Comparison of ENCODE assay signal across 9 cellular contexts in genomic region chr21:45542667-45543370, GRCh38. TPM values are rescaled to one million over a fixed set of nuclear protein-coding genes. Genes with fewer than 3 reads are reported as not detected.
DNase-seq lines count a peak whose midpoint lies in the region; ATAC-seq, FAIRE-seq and TF ChIP-seq lines count a peak whose summit lies in the region.
"Had no signal": no experiment of that assay in that cellular context is flagged by ENCODE, and none has a peak within 500 bp of the region (broad histone marks: within the 10 kb centered on the region; RNA-seq: fewer than 3 reads in every experiment).

No MANE protein-coding gene starts in this region.

- intact Hi-C loops in IMR-90 (cut with micrococcal nuclease) (no loop called here), aorta (cut with DNase I) (no loop called here)

- dilution Hi-C loops in IMR-90 (cut with HindIII; ENCODE audit: low sequenced_read_pairs, unreplicated experiment): no loop called here

- no peaks in the 10 kb centered on the region for H3K36me3 Mint-ChIP-seq in memory B cell

- H3K27me3 ChIP-seq in AG04450 (ENCODE audit: control insufficient read depth, insufficient read depth, low read length) (peaks cover 12% of the 10 kb centered on the region), IMR-90 (ENCODE audit: control insufficient read depth, insufficient read depth, low read length) (peaks cover 9% of the 10 kb centered on the region), bronchial epithelial cell (ENCODE audit: control insufficient read depth, insufficient read depth, low read length) (no peaks in the 10 kb centered on the region), aorta (ENCODE audit: control insufficient read depth in 1 of 2, insufficient read depth in 2 of 2, low read length in 1 of 2) (no peaks in the 10 kb centered on the region)

- 0 out of 2 replicates have a peak, but pooled peaks cover 3% of the 10 kb centered on the region for H4K20me1 ChIP-seq in IMR-90 (ENCODE audit: insufficient read depth, low read length)

- no peak overlapping the region for H2BK5ac ChIP-seq in IMR-90 (ENCODE audit: low read depth, low read length, poor library complexity, severe bottlenecking)

- 0 out of 2 replicates have a peak overlapping the region, but pooled peaks have one; percentile 25 for H2AK5ac ChIP-seq in IMR-90 (ENCODE audit: low read depth, low read length)

- no peak overlapping the region for H3K14ac ChIP-seq in IMR-90 (replicated peaks; ENCODE audit: low read depth, low read length)

- H3K79me1 ChIP-seq in IMR-90 (ENCODE audit: low read depth in 1 of 2, low read length in 2 of 2): peaks cover 9 to 27% of the 10 kb centered on the region in 2 experiments

- H3K4me3 ChIP-seq in AG04450 (ENCODE audit: low read depth, low read length): peak overlapping the region; percentile 63
- peak overlapping the region; percentile 55 for H3K4me3 ChIP-seq in IMR-90 (ENCODE audit: insufficient read depth, low read depth, low read length)
- peak overlapping the region; percentile 56 for H3K4me3 ChIP-seq in bronchial epithelial cell (ENCODE audit: low read depth, low read length)
- peak overlapping the region; percentile 44 to 65 for H3K4me3 ChIP-seq in aorta (ENCODE audit: low read length in 2 of 2)

- H3K27ac Mint-ChIP-seq in memory B cell: no peak overlapping the region

- H3K9ac ChIP-seq in IMR-90 (ENCODE audit: low read depth, low read length): peak overlapping the region; percentile 33; the same call in 1 of the 2 replicates

- H3K9me3 Mint-ChIP-seq in memory B cell: no peaks in the 10 kb centered on the region

- no peaks in the 10 kb centered on the region for H3K9me1 ChIP-seq in IMR-90 (ENCODE audit: insufficient read depth, low read length)

- H3K36me3 ChIP-seq in IMR-90 (ENCODE audit: control insufficient read depth, insufficient read depth, low read length): no peaks in the 10 kb centered on the region
- H3K36me3 ChIP-seq in bronchial epithelial cell (ENCODE audit: control insufficient read depth, insufficient read depth, low read length): no peaks in the 10 kb centered on the region
- H3K36me3 ChIP-seq in aorta (ENCODE audit: control insufficient read depth in 1 of 2, insufficient read depth in 2 of 2, low read length in 1 of 2): no peaks in the 10 kb centered on the region

- CTCF ChIA-PET in AG04450 (lab: Charles Lee): no interaction called here
- CTCF ChIA-PET in IMR-90 (lab: Yijun Ruan, JAX): no interaction called here

- 34% methylated on average over 6 of the region's 55 CpGs; no CpG with 5 or more reads in 1 of the 2 experiments for WGBS in IMR-90 (ENCODE audit: extremely low coverage in 2 of 2, insufficient read length in 1 of 2), 2 experiments
- WGBS in aorta, 2 donors: 30 to 40% methylated on average over 45 to 55 of the region's 55 CpGs

- ATAC-seq in IMR-90 (ENCODE audit: low read depth) (no peak), memory B cell (ENCODE audit: low read depth) (no peak), aorta (ENCODE audit: low FRiP score) (no peak), GM19397 (IDR thresholded peaks at IDR 0.05; ENCODE audit: unreplicated experiment) (no peak), GM18867 (IDR thresholded peaks at IDR 0.05; ENCODE audit: unreplicated experiment) (no peak)

- H3K23ac ChIP-seq in IMR-90 (ENCODE audit: low read depth, low read length): no peak overlapping the region

- TF ChIP-seq CTCF in AG04450 (IDR thresholded peaks at IDR 0.05; ENCODE audit: low read depth, low read length): no peak
- no peak for TF ChIP-seq CTCF in IMR-90 (conservative IDR thresholded peaks at IDR 0.05; ENCODE audit: low read depth, low read length)
- TF ChIP-seq CTCF in bronchial epithelial cell (IDR thresholded peaks at IDR 0.05; ENCODE audit: insufficient read depth, low read length, severe bottlenecking): no peak

- no peak overlapping the region; the same call in 1 of the 2 replicates for H4K91ac ChIP-seq in IMR-90 (ENCODE audit: insufficient read depth, low read depth, low read length)

- TF ChIP-seq RAD21 in IMR-90 (IDR thresholded peaks at IDR 0.05; ENCODE audit: low read length): no peak

- POLR2A ChIA-PET in AG04450 (lab: Yijun Ruan, JAX): interaction anchor here (0.6 kb wide), 1 partner anchor 8 kb away, joined by 4 read pairs; no protein-coding TSS in a partner anchor
- POLR2A ChIA-PET in IMR-90 (lab: Charles Lee; ENCODE audit: unreplicated experiment): no interaction called here

- peak overlapping the region; percentile 56; the same call in 1 of the 2 replicates for H3K4me2 ChIP-seq in IMR-90 (ENCODE audit: low read depth, low read length)

- no peak overlapping the region for H3K4ac ChIP-seq in IMR-90 (ENCODE audit: low read depth, low read length)

- H2BK15ac ChIP-seq in IMR-90 (ENCODE audit: low read depth, low read length): no peak overlapping the region

- H3K27me3 Mint-ChIP-seq in memory B cell: no peaks in the 10 kb centered on the region

- H3K56ac ChIP-seq in IMR-90 (ENCODE audit: extremely low read depth, insufficient read depth, low read length): no peak overlapping the region

- H2BK120ac ChIP-seq in IMR-90 (ENCODE audit: low read depth, low read length): no peak overlapping the region

- no peak overlapping the region for H2BK20ac ChIP-seq in IMR-90 (ENCODE audit: low read depth, low read length)

- no peak overlapping the region for H4K5ac ChIP-seq in IMR-90 (ENCODE audit: low read depth, low read length)

- H4K8ac ChIP-seq in IMR-90 (ENCODE audit: low read depth in 2 of 2, low read length in 2 of 2): peak overlapping the region in 1 of 2 experiments; percentile 57; a peak in 1 of 4 replicates

- H3K4me1 ChIP-seq in IMR-90 (ENCODE audit: control insufficient read depth, insufficient read depth, low read length): peaks cover 3% of the 10 kb centered on the region; the same call in 1 of the 2 replicates
- no peaks in the 10 kb centered on the region for H3K4me1 ChIP-seq in aorta (ENCODE audit: control insufficient read depth in 1 of 2, insufficient read depth in 2 of 2, low read length in 2 of 2)

- FAIRE-seq in bronchial epithelial cell (lab: Jason Lieb, UNC): no peak

- no peak for DNase-seq in AG04450 (ENCODE audit: low read depth, low spot score)
- DNase-seq in IMR-90: no peak
- DNase-seq in bronchial epithelial cell (ENCODE audit: low read depth): no peak
- DNase-seq in memory B cell (ENCODE audit: low spot score in 2 of 2): peak in 1 of 2 donors; percentile 21
- peak; percentile 54 to 77 for DNase-seq in aorta
- no peak for DNase-seq in SKM-1 (lab: John Stamatoyannopoulos, UW; ENCODE audit: unreplicated experiment)

- H2AFZ ChIP-seq in IMR-90 (replicated peaks; ENCODE audit: low read length, poor library complexity): peak overlapping the region; percentile 87

- peaks cover 10% of the 10 kb centered on the region for H3K4me1 Mint-ChIP-seq in memory B cell

- H3K9me3 ChIP-seq in AG04450 (ENCODE audit: control insufficient read depth, insufficient read depth, low read length): no peaks in the 10 kb centered on the region; the same call in 1 of the 2 replicates
- H3K9me3 ChIP-seq in IMR-90 (ENCODE audit: control insufficient read depth, insufficient read depth, low read length): no peaks in the 10 kb centered on the region
- no peaks in the 10 kb centered on the region for H3K9me3 ChIP-seq in aorta (ENCODE audit: control insufficient read depth, low read length)

- in situ Hi-C loops in IMR-90 (cut with MboI; ENCODE audit: low sequenced_read_pairs): no loop called here

- TF ChIP-seq POLR2A in IMR-90 (IDR thresholded peaks at IDR 0.05; ENCODE audit: low read depth, low read length): no peak

- no peak overlapping the region; the same call in 1 of the 2 replicates for H3K18ac ChIP-seq in IMR-90 (ENCODE audit: low read depth, low read length)

- H2AK9ac ChIP-seq in IMR-90 (replicated peaks; ENCODE audit: low read depth, low read length, poor library complexity): peak overlapping the region; percentile 88

- peak overlapping the region; percentile 62 for H3K4me3 Mint-ChIP-seq in memory B cell

- no peak overlapping the region for H3K27ac ChIP-seq in AG04450 (ENCODE audit: low read depth, low read length)
- peak overlapping the region; percentile 15; the same call in 1 of the 2 replicates for H3K27ac ChIP-seq in IMR-90 (ENCODE audit: insufficient read depth, low read length)
- no peak overlapping the region for H3K27ac ChIP-seq in aorta (ENCODE audit: low read depth in 1 of 2, low read length in 2 of 2)
- H3K27ac ChIP-seq: epithelial cell of prostate had no signal

- BruUV-seq in IMR-90 (replicated peaks; lab: Mats Ljungman, UMichigan): no TSS peak

TF ChIP-seq in IMR-90, 13 proteins besides CTCF, POLR2A, EP300 and RAD21 (continues in another document):
- TF ChIP-seq CEBPB (IDR thresholded peaks at IDR 0.05; ENCODE audit: low read depth, low read length): no peak
- TF ChIP-seq USF2 (IDR thresholded peaks at IDR 0.05; ENCODE audit: low read depth, low read length): no peak
- TF ChIP-seq FOS (IDR thresholded peaks at IDR 0.05; ENCODE audit: low read depth, low read length): no peak
- TF ChIP-seq MXI1 (IDR thresholded peaks at IDR 0.05; ENCODE audit: borderline replicate concordance, low read depth, low read length): no peak
- TF ChIP-seq RFX5 (IDR thresholded peaks at IDR 0.05; ENCODE audit: low read depth, low read length): no peak
- no peak for TF ChIP-seq ELK1 (IDR thresholded peaks at IDR 0.05; ENCODE audit: borderline replicate concordance, low read depth, low read length)
- no peak for TF ChIP-seq BHLHE40 (IDR thresholded peaks at IDR 0.05; ENCODE audit: low read depth, low read length)

RNA-seq across cellular contexts. Expression of gene SLC19A1, which starts 0.6 kb away (rescaled TPM):
- 4.4 and 7.5 TPM in 2 replicates for polyA plus RNA-seq in AG04450 (2011; rRNA removed)
- 4.2 and 4.3 TPM in 2 replicates for polyA minus RNA-seq in AG04450 (2011; rRNA and poly(A)+ RNA removed)
- total RNA-seq in IMR-90 (2012; rRNA removed): 2.2 and 3.3 TPM in 2 replicates
- polyA plus RNA-seq in IMR-90 (2012; rRNA removed): 16.2 and 22.6 TPM in 2 replicates
- polyA plus RNA-seq in IMR-90 (2012; cell fraction: cytosol; rRNA removed): 5.3 and 15.6 TPM in 2 replicates
- polyA plus RNA-seq in IMR-90 (2012; cell fraction: nucleus; rRNA removed; ENCODE audit: low replicate concordance): 8.6 and 25.8 TPM in 2 replicates
- total RNA-seq in bronchial epithelial cell: 2.2 and 4.5 TPM in 2 replicates
- 1 to 10 TPM; 6.2 to 8.4 TPM for total RNA-seq in aorta
- 10 to 100 TPM in 1 of 2 donors, 1 to 10 TPM in 1; 4.5 to 32.5 TPM for polyA plus RNA-seq in aorta

Comparison
In these comparisons a context has a peak if more than half of its experiments do, and no peak if none do; other contexts are left out.
1. DNase-seq: peak in aorta (2 of 2); none in AG04450 (single experiment), IMR-90 (single experiment), bronchial epithelial cell (single experiment) and SKM-1 (single experiment).
2. Peak in every context shown above with its lines, with median percentiles within 50 percentile points of each other: H3K4me3 ChIP-seq.